In genomic region chr10:68397005-68397404, GRCh38 we compare ENCODE assay signal across 25 cellular contexts.
"Had no signal": no experiment of that assay in that cellular context is flagged by ENCODE, and none has a peak within 500 bp of the region (broad histone marks: within the 10 kb centered on the region; RNA-seq: fewer than 3 reads in every experiment).

No MANE protein-coding gene starts in this region.

- H3K4me1 ChIP-seq: neural progenitor cell, parathyroid adenoma, psoas muscle, thyroid gland, tibial nerve, upper lobe of left lung had no signal

- ATAC-seq: natural killer cell; psoas muscle; right cardiac atrium; sciatic nerve; stimulated activated effector memory CD8-positive, alpha-beta T cell treated with anti-CD3 and anti-CD28 coated beads, Interleukin-12 subunit alpha, Interleukin-12 subunit beta, amount 100 ng/mL, for 72 hours; stimulated activated naive B cell treated with anti-CD40 and anti-IgM and Interleukin-4, amounts not matched to agents 10 μg/mL and 1 μg/mL and 100 μg/mL, for 72 hours had no signal

- H2AFZ ChIP-seq: neural progenitor cell, parathyroid adenoma had no signal

- H3K9ac ChIP-seq: neural progenitor cell, parathyroid adenoma had no signal

- H3K9me3 ChIP-seq: ovary, psoas muscle, stomach, thoracic aorta, thyroid gland, tibial nerve, upper lobe of left lung, vagina had no signal

- H3K27me3 ChIP-seq: neural progenitor cell, ovary, stomach, thyroid gland, tibial nerve, upper lobe of left lung, vagina had no signal

- H3K27ac ChIP-seq: neural progenitor cell, ovary, parathyroid adenoma, psoas muscle, skin epidermis, stomach, thoracic aorta, thyroid gland, tibial nerve, upper lobe of left lung, vagina had no signal

- H3K36me3 ChIP-seq: ovary had no signal

- FAIRE-seq: urothelium cell line had no signal

- H3K4me3 ChIP-seq: neural progenitor cell, ovary, psoas muscle, skin epidermis, stomach, thoracic aorta, thyroid gland, tibial nerve, upper lobe of left lung, vagina had no signal

- DNase-seq: natural killer cell; occipital lobe; ovary; posterior cingulate gyrus; psoas muscle; right cardiac atrium; stimulated activated CD4-positive, alpha-beta T cell treated with anti-CD3 and anti-CD28 coated beads, Interleukin-15, amount 100 ng/mL, for 24 hours; stimulated activated CD4-positive, alpha-beta T cell treated with anti-CD3 and anti-CD28 coated beads, Interleukin-2, amount 100 ng/mL, for 24 hours; stimulated activated CD4-positive, alpha-beta T cell treated with anti-CD3 and anti-CD28 coated beads, Interleukin-2, amount 100 ng/mL, for 48 hours; stimulated activated CD4-positive, alpha-beta T cell treated with anti-CD3 and anti-CD28 coated beads, Interleukin-4, amount 100 ng/mL, for 24 hours; stimulated activated naive B cell treated with anti-CD40 and anti-IgM and Interleukin-4, amounts not matched to agents 10 μg/mL and 1 μg/mL and 100 μg/mL, for 72 hours; stimulated activated naive CD4-positive, alpha-beta T cell treated with Interleukin-2 at 50 U/mL for 16 hours; stomach; thyroid gland; trophoblast cell; upper lobe of left lung had no signal

- H3K4me2 ChIP-seq: neural progenitor cell had no signal
